Comparison of ENCODE assay signal across 7 cellular contexts in genomic region chr2:241882090-241882625, GRCh38. TPM values are rescaled to one million over a fixed set of nuclear protein-coding genes. Genes with fewer than 3 reads are reported as not detected.
A peak's percentile ranks its signal among the peaks of the same experiment; 100 is the strongest.
DNase-seq lines count a peak whose midpoint lies in the region; ATAC-seq, FAIRE-seq and TF ChIP-seq lines count a peak whose summit lies in the region.

No MANE protein-coding gene starts in this region.

- no peak for TF ChIP-seq EP300 in sigmoid colon (IDR thresholded peaks at IDR 0.05)

- TF ChIP-seq CTCF in Loucy (conservative IDR thresholded peaks at IDR 0.05; ENCODE audit: low read length) = peak; percentile 59
- TF ChIP-seq CTCF in glutamatergic neuron (IDR thresholded peaks at IDR 0.05; ENCODE audit: partially characterized antibody, unreplicated experiment) = peak; percentile 14
- no peak for TF ChIP-seq CTCF in sigmoid colon (IDR thresholded peaks at IDR 0.05)

- peak overlapping the region; percentile 78 for H3K4me3 ChIP-seq in Loucy (ENCODE audit: low read length, poor library complexity, severe bottlenecking)
- H3K4me3 ChIP-seq in sigmoid colon = peak overlapping the region; percentile 10 to 68 (median 59)

- peak overlapping the region; percentile 95 for H3K4me2 ChIP-seq in Loucy (ENCODE audit: low read depth, low read length, poor library complexity, severe bottlenecking)

- intact Hi-C loops in sigmoid colon (cut with DNase I) = loop anchor here (5.0 kb wide), 1 partner anchor 180 kb away; the partner anchor contains the start of gene ING5

- H3F3A ChIP-seq in Loucy (ENCODE audit: low read depth) = no peaks in the 10 kb centered on the region

- peaks cover 55% of the 10 kb centered on the region for H3K4me1 ChIP-seq in Loucy (ENCODE audit: insufficient read depth, low read length, poor library complexity, severe bottlenecking)
- H3K4me1 ChIP-seq in sigmoid colon = peaks cover 0 to 20% (median 16%) of the 10 kb centered on the region in 4 donors

- peak overlapping the region; percentile 57 for H3K27ac Mint-ChIP-seq in glutamatergic neuron (ENCODE audit: unreplicated experiment)

- no peak for FAIRE-seq in GM12892 (lab: Jason Lieb, UNC)

- H3K4me1 Mint-ChIP-seq in glutamatergic neuron (ENCODE audit: low read depth, unreplicated experiment) = peaks cover 35% of the 10 kb centered on the region

- TF ChIP-seq POLR2A in GM12892 (IDR thresholded peaks at IDR 0.05; ENCODE audit: low read depth, low read length) (peak; percentile 49; the same call in 1 of the 2 replicates), sigmoid colon (IDR thresholded peaks at IDR 0.05) (no peak)

- peaks cover 14% of the 10 kb centered on the region for H3K9me3 Mint-ChIP-seq in glutamatergic neuron (ENCODE audit: unreplicated experiment)

- H3K27me3 Mint-ChIP-seq in glutamatergic neuron (ENCODE audit: unreplicated experiment) = peaks cover 13% of the 10 kb centered on the region

- H3K36me3 Mint-ChIP-seq in glutamatergic neuron (ENCODE audit: unreplicated experiment) = no peaks in the 10 kb centered on the region

- DNase-seq in GM12892 (ENCODE audit: insufficient read length) (peak; percentile 84), glutamatergic neuron (no peak), sigmoid colon (peak; percentile 91), HuH-7.5 (ENCODE audit: low spot score) (no peak)
- peak; percentile 76 for DNase-seq in activated CD8-positive, alpha-beta memory T cell treated with anti-CD3 and anti-CD28 coated beads, Interleukin-2, amount 50 U/mL, for 4 hours

- ATAC-seq in GM21723 (IDR thresholded peaks at IDR 0.05; ENCODE audit: unreplicated experiment) = peak; percentile 67

- H2AFZ ChIP-seq in Loucy (ENCODE audit: low read length) = peak overlapping the region; percentile 23; the same call in 1 of the 2 replicates

- H3K27me3 ChIP-seq in Loucy (ENCODE audit: insufficient read depth, low read length, poor library complexity, severe bottlenecking) (no peaks in the 10 kb centered on the region), sigmoid colon (no peaks in the 10 kb centered on the region)

- no peaks in the 10 kb centered on the region for H4K20me1 ChIP-seq in Loucy (ENCODE audit: insufficient read depth, low read length, poor library complexity, severe bottlenecking)

- peak overlapping the region; percentile 75 for H3K9ac ChIP-seq in Loucy (ENCODE audit: low read depth, low read length, poor library complexity, severe bottlenecking)

- no peaks in the 10 kb centered on the region for H3K9me3 ChIP-seq in Loucy (ENCODE audit: insufficient read depth, low read depth, low read length)
- peaks cover 0 to 2% (median 0%) of the 10 kb centered on the region in 4 donors for H3K9me3 ChIP-seq in sigmoid colon

- 5 to 12% methylated on average over 23 of the region's 23 CpGs for WGBS in sigmoid colon, 2 donors

- H3K4me3 Mint-ChIP-seq in glutamatergic neuron (ENCODE audit: unreplicated experiment) = peak overlapping the region; percentile 67

- no peaks in the 10 kb centered on the region for H3K36me3 ChIP-seq in Loucy (ENCODE audit: insufficient read depth, low read length)
- H3K36me3 ChIP-seq in sigmoid colon = no peaks in the 10 kb centered on the region

- peak overlapping the region; percentile 33 to 83 (median 68) for H3K27ac ChIP-seq in sigmoid colon

- no peaks in the 10 kb centered on the region for H3K9me2 ChIP-seq in Loucy (replicated peaks; ENCODE audit: low read depth, low read length)

- H3K79me2 ChIP-seq in Loucy (ENCODE audit: insufficient read depth, low read length) = peaks cover 14% of the 10 kb centered on the region; the same call in 1 of the 2 replicates

RNA-seq across cellular contexts. Expression of gene RTP5, which starts 12.6 kb away (rescaled TPM):
- not detected for polyA plus RNA-seq in GM12892 (2012; ENCODE audit: missing spikeins)
- total RNA-seq in glutamatergic neuron (ENCODE audit: unreplicated experiment) = not detected
- total RNA-seq in sigmoid colon = under 1 TPM in 1 of 4 donors, not detected in 3; 0.16 TPM
- polyA plus RNA-seq in sigmoid colon = under 1 TPM in 1 of 3 donors, not detected in 2; 0.19 TPM

RNA-seq across cellular contexts. Expression of gene PDCD1, which starts 23.5 kb away (rescaled TPM):
- 1.0 TPM for polyA plus RNA-seq in GM12892 (2012; ENCODE audit: missing spikeins)
- total RNA-seq in glutamatergic neuron (ENCODE audit: unreplicated experiment) (not detected), sigmoid colon (under 1 TPM in 3 of 4 donors, not detected in 1; 0.14 to 0.99 (median 0.36) TPM)
- polyA plus RNA-seq in sigmoid colon = 1 to 10 TPM in 1 of 3 donors, not detected in 2; 3.2 TPM

Comparison
In these comparisons a context has a peak if more than half of its experiments do, and no peak if none do; other contexts are left out.
1. DNase-seq: peak in GM12892 (single experiment), activated CD8-positive, alpha-beta memory T cell treated with anti-CD3 and anti-CD28 coated beads, Interleukin-2, amount 50 U/mL, for 4 hours (single experiment) and sigmoid colon (single experiment); none in glutamatergic neuron (single experiment) and HuH-7.5 (single experiment).
2. CTCF ChIP-seq: peak in Loucy (single experiment) and glutamatergic neuron (single experiment); none in sigmoid colon (0 of 4).